In the genomic region with DNA sequence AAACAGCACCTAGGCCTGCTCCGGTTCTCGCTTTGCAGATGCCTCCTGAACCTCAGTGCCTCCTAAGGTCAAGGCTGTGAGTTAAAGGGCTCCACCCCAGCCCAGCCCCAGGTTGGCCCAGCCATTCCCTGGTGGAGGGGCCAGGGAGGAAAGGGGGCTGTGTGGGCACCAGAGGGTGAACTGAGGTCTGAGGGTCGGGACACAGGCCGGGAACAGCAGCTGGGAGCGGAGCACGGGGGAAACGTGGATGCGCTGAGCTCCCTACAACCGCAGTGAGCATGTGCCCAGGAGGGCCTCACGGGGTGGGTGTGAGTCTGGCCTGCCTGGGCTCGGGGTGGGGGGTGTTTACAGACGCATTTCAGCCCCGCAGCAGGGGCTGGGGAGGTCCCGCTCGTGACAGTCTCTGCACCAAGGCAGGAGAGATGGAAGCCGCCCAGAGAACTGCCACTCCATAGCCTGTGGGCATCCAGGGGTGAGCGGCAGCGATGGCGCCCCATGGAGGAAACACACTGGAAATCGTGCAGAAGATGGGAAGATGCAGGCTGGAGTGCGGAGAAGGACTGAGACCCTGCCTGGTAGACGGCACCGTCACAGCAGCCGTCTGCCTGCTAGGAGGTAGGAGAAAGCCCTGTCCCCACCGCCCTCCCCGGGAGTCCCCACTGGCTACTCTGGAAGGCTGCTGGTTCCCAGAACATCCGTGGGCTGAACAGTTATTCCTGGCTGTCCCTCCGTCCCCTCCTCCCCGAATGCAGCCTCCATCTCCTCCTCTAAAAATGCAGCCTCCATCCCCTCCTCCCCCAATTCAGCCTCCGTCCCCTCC, we compare ENCODE assay signal across 24 cellular contexts. TPM values are rescaled to one million over a fixed set of nuclear protein-coding genes. Genes with fewer than 3 reads are reported as not detected.
DNase-seq lines count a peak whose midpoint lies in the region; ATAC-seq and TF ChIP-seq lines count a peak whose summit lies in the region.
"Had no signal": no experiment of that assay in that cellular context is flagged by ENCODE, and none has a peak within 500 bp of the region (broad histone marks: within the 10 kb centered on the region; RNA-seq: fewer than 3 reads in every experiment).

No MANE protein-coding gene starts in this region.

- ATAC-seq in aorta (ENCODE audit: low FRiP score) = no peak

- H3K4me1 Mint-ChIP-seq in glutamatergic neuron (ENCODE audit: low read depth, unreplicated experiment) (no peaks in the 10 kb centered on the region), neural crest cell (no peaks in the 10 kb centered on the region)

- no peaks in the 10 kb centered on the region for H3K27me3 Mint-ChIP-seq in glutamatergic neuron (ENCODE audit: unreplicated experiment)
- H3K27me3 Mint-ChIP-seq in neural crest cell (ENCODE audit: low read depth) = no peaks in the 10 kb centered on the region
- H3K27me3 Mint-ChIP-seq: CD4-positive, alpha-beta T cell had no signal

- H3K27ac ChIP-seq in aorta (ENCODE audit: low read depth in 1 of 2, low read length in 2 of 2) = no peak overlapping the region
- H3K27ac ChIP-seq: brain microvascular endothelial cell, neutrophil, tibial nerve, VCaP had no signal

- DNase-seq in stimulated activated CD4-positive, alpha-beta T cell treated with anti-CD3 and anti-CD28 coated beads, Interleukin-15, amount 100 ng/mL, for 24 hours = peak; percentile 4
- no peak for DNase-seq in stimulated activated CD4-positive, alpha-beta T cell treated with anti-CD3 and anti-CD28 coated beads, Interleukin-4, amount 100 ng/mL, for 1 hour
- DNase-seq in glutamatergic neuron = peak; percentile 14
- no peak for DNase-seq in neural crest cell (ENCODE audit: low read depth, low spot score)
- DNase-seq in aorta = peak; percentile 38 to 59
- no peak for DNase-seq in GM13977 (ENCODE audit: low spot score)
- DNase-seq in SW 1271 (lab: John Stamatoyannopoulos, UW) = no peak
- DNase-seq in SIG-M5 (lab: John Stamatoyannopoulos, UW) = no peak
- DNase-seq: activated CD8-positive, alpha-beta T cell treated with anti-CD3 and anti-CD28 coated beads, Interleukin-2, amount 10 ng/mL, durations not matched to agents 7 days and 5 days; activated T-cell treated with anti-CD3 and anti-CD28 coated beads, Interleukin-2, amount 50 U/mL, for 48 hours; brain microvascular endothelial cell; DMS153; foreskin fibroblast; hypothalamus; NCI-H1092 treated with DMSO at 0.1 percent for 48 hours; NCI-H2029 treated with DMSO at 0.1 percent for 48 hours; NCI-H446 treated with DMSO at 0.1 percent for 48 hours; NK-92 treated with Interleukin-12 subunit alpha and Interleukin-12 subunit beta, amount 100 ng/mL, for 24 hours; stimulated activated naive CD4-positive, alpha-beta T cell had no signal

- peaks cover 0 to 7% of the 10 kb centered on the region in 2 donors for H3K36me3 ChIP-seq in aorta (ENCODE audit: control insufficient read depth in 1 of 2, insufficient read depth in 2 of 2, low read length in 1 of 2)

- TF ChIP-seq CTCF in glutamatergic neuron (IDR thresholded peaks at IDR 0.05; ENCODE audit: partially characterized antibody, unreplicated experiment) (no peak), neural crest cell (conservative IDR thresholded peaks at IDR 0.05) (no peak), GM13977 (IDR thresholded peaks at IDR 0.05; ENCODE audit: extremely low read depth, insufficient read depth, missing control alignments) (no peak)

- H3K36me3 Mint-ChIP-seq in glutamatergic neuron (ENCODE audit: unreplicated experiment) (no peaks in the 10 kb centered on the region), neural crest cell (ENCODE audit: low read depth) (no peaks in the 10 kb centered on the region)
- H3K36me3 Mint-ChIP-seq: activated naive CD4-positive, alpha-beta T cell treated with anti-CD3 and anti-CD28 coated beads, Interleukin-2, amount 50 U/mL, for 72 hours had no signal

- 86 to 88% methylated on average over 30 of the region's 30 CpGs for WGBS in aorta, 2 donors

- H3K4me3 Mint-ChIP-seq in glutamatergic neuron (ENCODE audit: unreplicated experiment) (no peak overlapping the region), neural crest cell (peak overlapping the region; percentile 44)
- H3K4me3 Mint-ChIP-seq: activated CD8-positive, alpha-beta T cell treated with anti-CD3 and anti-CD28 coated beads, Interleukin-2, amount 10 ng/mL, durations not matched to agents 7 days and 5 days; CD4-positive, alpha-beta T cell had no signal

- no peaks in the 10 kb centered on the region for H3K9me3 Mint-ChIP-seq in glutamatergic neuron (ENCODE audit: unreplicated experiment)
- H3K9me3 Mint-ChIP-seq in neural crest cell = no peaks in the 10 kb centered on the region
- H3K9me3 Mint-ChIP-seq: activated naive CD4-positive, alpha-beta T cell treated with anti-CD3 and anti-CD28 coated beads, Interleukin-2, amount 50 U/mL, for 72 hours; CD4-positive, alpha-beta T cell had no signal

- H3K9me3 ChIP-seq in aorta (ENCODE audit: control insufficient read depth, low read length) = no peaks in the 10 kb centered on the region
- H3K9me3 ChIP-seq: neutrophil, tibial nerve had no signal

- no peak overlapping the region for H3K4me3 ChIP-seq in aorta (ENCODE audit: low read length in 2 of 2)
- H3K4me3 ChIP-seq: tibial nerve had no signal

- no peak overlapping the region for H3K27ac Mint-ChIP-seq in glutamatergic neuron (ENCODE audit: unreplicated experiment)
- H3K27ac Mint-ChIP-seq in neural crest cell (ENCODE audit: unreplicated experiment) = no peak overlapping the region
- H3K27ac Mint-ChIP-seq: activated CD8-positive, alpha-beta T cell treated with anti-CD3 and anti-CD28 coated beads, Interleukin-2, amount 10 ng/mL, durations not matched to agents 7 days and 5 days; activated naive CD4-positive, alpha-beta T cell treated with anti-CD3 and anti-CD28 coated beads, Interleukin-2, amount 50 U/mL, for 72 hours; CD4-positive, alpha-beta T cell had no signal

- H3K27me3 ChIP-seq in aorta (ENCODE audit: control insufficient read depth in 1 of 2, insufficient read depth in 2 of 2, low read length in 1 of 2) = no peaks in the 10 kb centered on the region
- H3K27me3 ChIP-seq: brain microvascular endothelial cell, neutrophil, tibial nerve had no signal

- in situ Hi-C loops in GM13977 (cut with MboI; ENCODE audit: low pct_unique_long_range_greater_than_20kb, low sequenced_read_pairs, unreplicated experiment) = no loop called here

- intact Hi-C loops in aorta (cut with DNase I) = no loop called here

- no peaks in the 10 kb centered on the region for H3K4me1 ChIP-seq in aorta (ENCODE audit: control insufficient read depth in 1 of 2, insufficient read depth in 2 of 2, low read length in 2 of 2)
- H3K4me1 ChIP-seq: tibial nerve had no signal

RNA-seq across cellular contexts. Expression of a gene that starts 9.9 kb away (rescaled TPM):
- total RNA-seq in glutamatergic neuron (ENCODE audit: unreplicated experiment) (411 TPM), neural crest cell (507 and 510 TPM in 2 replicates), aorta (100 to 1,000 TPM; 207 to 212 TPM)
- polyA plus RNA-seq in aorta = 100 to 1,000 TPM; 316 to 348 TPM

RNA-seq across cellular contexts. Expression of a gene that starts 50.9 kb away (rescaled TPM):
- total RNA-seq in glutamatergic neuron (ENCODE audit: unreplicated experiment) (45.5 TPM), neural crest cell (37.4 and 38.9 TPM in 2 replicates), aorta (10 to 100 TPM; 31.3 to 32.3 TPM)
- polyA plus RNA-seq in aorta = 10 to 100 TPM; 26.7 to 56.1 TPM

Comparison
In these comparisons a context has a peak if more than half of its experiments do, and no peak if none do; other contexts are left out.
1. DNase-seq: peak in stimulated activated CD4-positive, alpha-beta T cell treated with anti-CD3 and anti-CD28 coated beads, Interleukin-15, amount 100 ng/mL, for 24 hours (single experiment), glutamatergic neuron (single experiment) and aorta (2 of 2); none in stimulated activated CD4-positive, alpha-beta T cell treated with anti-CD3 and anti-CD28 coated beads, Interleukin-4, amount 100 ng/mL, for 1 hour (single experiment), neural crest cell (single experiment), GM13977 (single experiment), SW 1271 (0 of 2) and SIG-M5 (single experiment).